Comparison of ENCODE assay signal across 25 cellular contexts in the genomic region with DNA sequence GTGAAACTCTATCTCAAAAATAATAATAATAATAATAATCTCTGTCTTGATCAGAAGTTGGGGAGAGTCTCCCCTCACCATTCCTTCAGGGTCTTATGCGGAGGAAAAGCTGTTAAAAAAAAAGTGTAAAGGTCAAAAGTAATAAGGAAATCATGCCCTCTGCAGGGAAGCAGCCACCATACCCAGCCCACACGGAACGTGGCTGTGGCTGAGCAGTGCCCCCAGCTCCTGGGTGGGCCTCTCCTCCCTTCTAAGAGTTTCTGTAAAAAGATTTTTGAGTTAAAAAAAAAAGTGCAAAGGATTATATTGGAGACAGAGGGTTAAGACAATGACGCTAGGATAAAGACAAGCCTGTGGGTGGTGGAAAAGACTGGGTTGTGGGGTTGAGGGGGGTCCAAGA. TPM values are rescaled to one million over a fixed set of nuclear protein-coding genes. Genes with fewer than 3 reads are reported as not detected.
DNase-seq lines count a peak whose midpoint lies in the region; ATAC-seq and TF ChIP-seq lines count a peak whose summit lies in the region.
"Had no signal": no experiment of that assay in that cellular context is flagged by ENCODE, and none has a peak within 500 bp of the region (broad histone marks: within the 10 kb centered on the region; RNA-seq: fewer than 3 reads in every experiment).

No MANE protein-coding gene starts in this region.

- ATAC-seq in PC-3, result no peak
- no peak for ATAC-seq in HG03159 (IDR thresholded peaks at IDR 0.05; ENCODE audit: unreplicated experiment)
- ATAC-seq in Right ventricle myocardium inferior, result no peak
- ATAC-seq: HCT116, Panc1 had no signal

- CTCF ChIA-PET in PC-3 (lab: Charles Lee), result no interaction called here

- no TSS peak for BruUV-seq in PC-3 (replicated peaks; lab: Mats Ljungman, UMichigan)

- H3K4me3 ChIP-seq in PC-3 (ENCODE audit: low read length) (no peak overlapping the region), Karpas-422 (ENCODE audit: low read length) (no peak overlapping the region)
- H3K4me3 ChIP-seq: MG63, SJSA1 had no signal

- H3K9me2 ChIP-seq in PC-3 (replicated peaks; ENCODE audit: low read length) (no peaks in the 10 kb centered on the region), Karpas-422 (replicated peaks; ENCODE audit: insufficient read depth, low read length) (no peaks in the 10 kb centered on the region)

- H3K4me1 ChIP-seq in PC-3 (ENCODE audit: insufficient read depth, low read length) (peaks cover 25% of the 10 kb centered on the region), Karpas-422 (ENCODE audit: low read length) (peaks cover 20% of the 10 kb centered on the region)
- H3K4me1 ChIP-seq: BE2C had no signal

- DNase-seq in PC-3 (no peak), substantia nigra (lab: John Stamatoyannopoulos, UW) (no peak), Karpas-422 (no peak), Right ventricle myocardium inferior (ENCODE audit: missing footprints) (no peak), NCI-H2196 treated with DMSO at 0.1 percent for 48 hours (lab: John Stamatoyannopoulos, UW; ENCODE audit: unreplicated experiment) (no peak)
- DNase-seq: 8988T; ACHN; BE2C; CD8-positive, alpha-beta memory T cell; DMS 273 treated with DMSO at 0.1 percent for 48 hours; DMS79 treated with DMSO at 0.1 percent for 48 hours; GF-D8; KBM-7; MG63; NCI-H1417; NCI-H1694; NCI-H2029 treated with DMSO at 0.1 percent for 48 hours; NCI-H2227 treated with DMSO at 0.1 percent for 48 hours; NCI-H526 treated with DMSO at 0.1 percent for 48 hours had no signal

- H2AFZ ChIP-seq in PC-3 (ENCODE audit: low read length) (no peak overlapping the region), Karpas-422 (ENCODE audit: low read length) (no peak overlapping the region)

- H3K4me2 ChIP-seq in PC-3 (ENCODE audit: low read length) (no peak overlapping the region), Karpas-422 (ENCODE audit: low read depth, low read length, poor library complexity, severe bottlenecking) (no peak overlapping the region)

- POLR2A ChIA-PET in PC-3 (lab: Charles Lee; ENCODE audit: unreplicated experiment), result no interaction called here

- H4K20me1 ChIP-seq in PC-3 (ENCODE audit: low read length) (no peaks in the 10 kb centered on the region), Karpas-422 (ENCODE audit: insufficient read depth, low read depth, low read length) (no peaks in the 10 kb centered on the region)

- no peak for TF ChIP-seq CTCF in PC-3 (conservative IDR thresholded peaks at IDR 0.05; ENCODE audit: low read depth, low read length)

- intact Hi-C loops in PC-3 (cut with micrococcal nuclease) (no loop called here), Right ventricle myocardium inferior (cut with DNase I) (no loop called here)

- H3K36me3 ChIP-seq in PC-3 (ENCODE audit: low read depth, low read length) (no peaks in the 10 kb centered on the region), Karpas-422 (ENCODE audit: insufficient read depth, low read length) (no peaks in the 10 kb centered on the region)
- H3K36me3 ChIP-seq: BE2C, MG63, SJSA1 had no signal

- H3K9ac ChIP-seq in PC-3 (ENCODE audit: low read length), result no peak overlapping the region; the same call in 1 of the 2 replicates
- H3K9ac ChIP-seq in Karpas-422 (ENCODE audit: low read length), result no peak overlapping the region

- H3K79me2 ChIP-seq in PC-3 (ENCODE audit: low read length) (no peaks in the 10 kb centered on the region), Karpas-422 (ENCODE audit: low read length) (no peaks in the 10 kb centered on the region)

- peak overlapping the region; percentile 97 for H3K27ac ChIP-seq in PC-3 (ENCODE audit: low read length)
- peak overlapping the region; percentile 91 for H3K27ac ChIP-seq in angular gyrus (ENCODE audit: low read depth, low read length)
- H3K27ac ChIP-seq in layer of hippocampus (ENCODE audit: low read depth, low read length), result peak overlapping the region; percentile 96
- peak overlapping the region; percentile 86 for H3K27ac ChIP-seq in substantia nigra (ENCODE audit: low read depth, low read length, poor library complexity, severe bottlenecking)
- H3K27ac ChIP-seq in Karpas-422 (ENCODE audit: low read length), result no peak overlapping the region
- H3K27ac ChIP-seq: SJSA1 had no signal

- H3K9me3 ChIP-seq in PC-3 (ENCODE audit: low read length) (no peaks in the 10 kb centered on the region), Karpas-422 (ENCODE audit: low read length) (no peaks in the 10 kb centered on the region)
- H3K9me3 ChIP-seq: BE2C, MG63, SJSA1 had no signal

- peaks cover 3% of the 10 kb centered on the region for H3F3A ChIP-seq in PC-3 (ENCODE audit: low read length, unreplicated experiment)

- H3K27me3 ChIP-seq in PC-3 (ENCODE audit: low read length), result no peaks in the 10 kb centered on the region
- no peaks in the 10 kb centered on the region for H3K27me3 ChIP-seq in layer of hippocampus (ENCODE audit: control insufficient read depth, insufficient read depth, low read length)
- H3K27me3 ChIP-seq in Karpas-422 (ENCODE audit: low read length), result no peaks in the 10 kb centered on the region
- H3K27me3 ChIP-seq: BE2C, MG63, SJSA1 had no signal

RNA-seq across cellular contexts. Expression of gene ITCH, which starts 29.3 kb away (rescaled TPM):
- total RNA-seq in PC-3 (2014; rRNA removed), result 49.4 and 54.8 TPM in 2 replicates
- 38.7 and 54.8 TPM in 2 replicates for total RNA-seq in Karpas-422 (2014; rRNA removed; shearing (Covaris generic); ENCODE audit: low replicate concordance)
- total RNA-seq in Right ventricle myocardium inferior, result 39.8 TPM

RNA-seq across cellular contexts. Expression of gene AHCY, which starts 30.6 kb away (rescaled TPM):
- 265 and 267 TPM in 2 replicates for total RNA-seq in PC-3 (2014; rRNA removed)
- 191 and 277 TPM in 2 replicates for total RNA-seq in Karpas-422 (2014; rRNA removed; shearing (Covaris generic); ENCODE audit: low replicate concordance)
- total RNA-seq in Right ventricle myocardium inferior, result 69.5 TPM
